ENCODE assay signal across 1 cellular context in genomic region chr5:141969783-141970741, GRCh38.
TF ChIP-seq lines count a peak whose summit lies in the region.

No MANE protein-coding gene starts in this region.

TF ChIP-seq in K562, 482 proteins besides CTCF, POLR2A, EP300 and RAD21 (continued from another document and continues in another):
- TF ChIP-seq BCLAF1 (IDR thresholded peaks at IDR 0.05; ENCODE audit: borderline replicate concordance in 1 of 2, control insufficient read depth in 1 of 2, low read depth in 2 of 2, low read length in 1 of 2) (no peak), KLF13 (tag; IDR thresholded peaks at IDR 0.05; ENCODE audit: borderline replicate concordance, low read depth) (no peak), ZNF589 (CRISPR knock-in tag; IDR thresholded peaks at IDR 0.05; ENCODE audit: low read depth) (no peak), ZBTB2 (IDR thresholded peaks at IDR 0.05) (no peak), SAFB (IDR thresholded peaks at IDR 0.05; ENCODE audit: borderline replicate concordance, low read depth, low read length) (no peak), ZNF592 (IDR thresholded peaks at IDR 0.05) (peak; percentile 85), ZNF184 (CRISPR knock-in tag; IDR thresholded peaks at IDR 0.05) (no peak), ZNF76 (CRISPR knock-in tag; IDR thresholded peaks at IDR 0.05; ENCODE audit: borderline replicate concordance) (no peak), MTA2 (IDR thresholded peaks at IDR 0.05; ENCODE audit: low read depth) (no peak), SAP30 (IDR thresholded peaks at IDR 0.05; ENCODE audit: borderline replicate concordance, insufficient read depth, low read depth, low read length, poor library complexity, severe bottlenecking) (no peak), NFYB (IDR thresholded peaks at IDR 0.05; ENCODE audit: extremely low read depth, insufficient read length) (no peak), HDAC6 (IDR thresholded peaks at IDR 0.05; ENCODE audit: low read depth, low read length) (no peak), TEAD2 (tag; IDR thresholded peaks at IDR 0.05) (no peak), SMAD4 (CRISPR knock-in tag; conservative IDR thresholded peaks at IDR 0.05) (no peak; the same call in 1 of the 2 replicates), TFAM (CRISPR knock-in tag; conservative IDR thresholded peaks at IDR 0.05) (no peak), SRF (CRISPR knock-in tag; IDR thresholded peaks at IDR 0.05) (no peak), MYBL2 (IDR thresholded peaks at IDR 0.05; ENCODE audit: low read depth) (no peak), MYBL2 (CRISPR knock-in tag; IDR thresholded peaks at IDR 0.05; ENCODE audit: borderline replicate concordance) (no peak), USF2 (CRISPR knock-in tag; IDR thresholded peaks at IDR 0.05) (no peak), ZBTB8A (IDR thresholded peaks at IDR 0.05; ENCODE audit: partially characterized antibody) (peak; percentile 21), SETDB1 (IDR thresholded peaks at IDR 0.05; ENCODE audit: low read length) (no peak), POLR3G (IDR thresholded peaks at IDR 0.05; ENCODE audit: extremely low read depth, insufficient read length, insufficient replicate concordance) (no peak), E4F1 (CRISPR knock-in tag; IDR thresholded peaks at IDR 0.05; ENCODE audit: borderline replicate concordance) (no peak), STAT5B (CRISPR knock-in tag; IDR thresholded peaks at IDR 0.05) (no peak), SRSF9 (IDR thresholded peaks at IDR 0.05; ENCODE audit: borderline replicate concordance, low read depth, low read length) (no peak), RERE (CRISPR knock-in tag; IDR thresholded peaks at IDR 0.05; ENCODE audit: borderline replicate concordance) (no peak), PHF20 (IDR thresholded peaks at IDR 0.05; ENCODE audit: partially characterized antibody) (no peak), CAMTA2 (CRISPR knock-in tag; conservative IDR thresholded peaks at IDR 0.05) (no peak), HEY1 (CRISPR knock-in tag; IDR thresholded peaks at IDR 0.05; ENCODE audit: borderline replicate concordance) (no peak), CEBPB (tag; IDR thresholded peaks at IDR 0.05) (no peak), IRF9 (tag; IDR thresholded peaks at IDR 0.05) (no peak), ZC3H8 (IDR thresholded peaks at IDR 0.05) (no peak), ZNF512 (tag; IDR thresholded peaks at IDR 0.05) (peak; percentile 69; the same call in 1 of the 2 replicates), ZNF655 (CRISPR knock-in tag; IDR thresholded peaks at IDR 0.05) (no peak), HMGN3 (IDR thresholded peaks at IDR 0.05; ENCODE audit: borderline replicate concordance, extremely low read depth, insufficient read length, low read depth, low read length) (no peak)
